Comparison of ENCODE assay signal across 28 cellular contexts in the genomic region with DNA sequence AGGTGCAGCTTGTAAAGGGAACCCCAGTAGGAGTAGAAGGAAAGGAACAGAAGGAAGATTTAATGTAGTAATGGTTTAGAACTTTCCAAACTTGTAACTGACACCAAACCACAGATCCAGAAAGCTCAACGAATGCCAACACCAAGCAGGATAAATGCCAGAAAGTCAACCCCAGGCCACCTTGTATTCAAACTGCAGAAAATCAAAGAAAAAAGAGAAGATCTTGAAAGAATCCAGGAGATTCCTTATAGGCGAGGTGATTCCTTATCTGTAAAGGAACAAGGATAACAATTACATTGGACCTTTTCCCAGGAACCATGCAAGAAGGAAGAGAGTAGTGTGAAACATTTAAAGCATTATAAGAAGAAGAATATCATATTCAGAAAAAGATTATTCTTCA.
"Had no signal": no experiment of that assay in that cellular context is flagged by ENCODE, and none has a peak within 500 bp of the region (broad histone marks: within the 10 kb centered on the region; RNA-seq: fewer than 3 reads in every experiment).

No MANE protein-coding gene starts in this region.

- H3K36me3 ChIP-seq: MG63 had no signal

- DNase-seq: activated CD4-positive, alpha-beta T cell treated with anti-CD3 and anti-CD28 coated beads for 36 hours; activated CD4-positive, alpha-beta T cell treated with anti-CD3 and anti-CD28 coated beads, Interleukin-2, amount 10 ng/mL, durations not matched to agents 7 days and 5 days; activated CD4-positive, alpha-beta T cell treated with anti-CD3 and anti-CD28 coated beads, Interleukin-2, amount 50 U/mL, for 48 hours; activated CD8-positive, alpha-beta T cell treated with anti-CD3 and anti-CD28 coated beads, Interleukin-2, amount 10 ng/mL, durations not matched to agents 7 days and 5 days; activated gamma-delta T cell treated with Interleukin-2 at 50 U/mL for 16 hours; activated naive CD4-positive, alpha-beta T cell treated with anti-CD3 and anti-CD28 coated beads for 36 hours; activated T-cell treated with anti-CD3 and anti-CD28 coated beads for 4 hours; activated T-cell treated with anti-CD3 and anti-CD28 coated beads, Interleukin-2, amount 50 U/mL, for 4 hours; caudate nucleus; cerebellar nuclear complex; Kasumi-1; KG1; MG63; NCI-H1048; NCI-H1105 treated with DMSO at 0.1 percent for 48 hours; NCI-H1436; NCI-H1694; NCI-H1930; NCI-H2171; NCI-H524 treated with DMSO at 0.1 percent for 48 hours; T1000 had no signal

- H3K4me1 Mint-ChIP-seq: activated CD4-positive, alpha-beta T cell treated with anti-CD3 and anti-CD28 coated beads for 36 hours; brain; WTC11 had no signal

- H3K4me3 Mint-ChIP-seq: activated CD4-positive, alpha-beta T cell treated with anti-CD3 and anti-CD28 coated beads for 36 hours; activated CD4-positive, alpha-beta T cell treated with anti-CD3 and anti-CD28 coated beads, Interleukin-2, amount 10 ng/mL, durations not matched to agents 7 days and 5 days; activated CD8-positive, alpha-beta T cell treated with anti-CD3 and anti-CD28 coated beads, Interleukin-2, amount 10 ng/mL, durations not matched to agents 7 days and 5 days; activated naive CD4-positive, alpha-beta T cell treated with anti-CD3 and anti-CD28 coated beads for 36 hours; activated T-cell treated with anti-CD3 and anti-CD28 coated beads, Interleukin-2, amount 50 U/mL, for 4 hours; activated T-helper 1 cell treated with anti-CD3 and anti-CD28 coated beads, Interleukin-12 subunit alpha, Interleukin-12 subunit beta, Interleukin-2, Interleukin-4 antibody, amounts not matched to agents 30 ng/mL and 10 ng/mL and 1 ng/mL, durations not matched to agents 14 hours and 24 hours and 36 hours; brain; WTC11 had no signal

- H3K4me3 ChIP-seq: adrenal gland, MG63 had no signal

- H3K4me1 ChIP-seq: adrenal gland had no signal

- H3K9me3 ChIP-seq: adrenal gland had no signal

- H3K27me3 Mint-ChIP-seq: activated CD4-positive, alpha-beta T cell treated with anti-CD3 and anti-CD28 coated beads for 36 hours; activated CD4-positive, alpha-beta T cell treated with anti-CD3 and anti-CD28 coated beads, Interleukin-2, amount 10 ng/mL, durations not matched to agents 7 days and 5 days had no signal

- H3K27me3 ChIP-seq: adrenal gland, MG63 had no signal

- ATAC-seq: activated CD4-positive, alpha-beta T cell treated with anti-CD3 and anti-CD28 coated beads for 36 hours; activated CD4-positive, CD25-positive, alpha-beta regulatory T cell treated with anti-CD3 and anti-CD28 coated beads, Interleukin-2, amount 50 U/mL, for 24 hours; activated CD8-positive, alpha-beta T cell treated with anti-CD3 and anti-CD28 coated beads, Interleukin-2, amount 10 ng/mL, durations not matched to agents 7 days and 5 days; activated naive CD4-positive, alpha-beta T cell treated with anti-CD3 and anti-CD28 coated beads, Interleukin-2, amount 50 U/mL, for 72 hours; activated T-cell treated with anti-CD3 and anti-CD28 coated beads, Interleukin-2, amount 50 U/mL, for 4 hours; WTC11 had no signal

- H3K9me3 Mint-ChIP-seq: activated naive CD4-positive, alpha-beta T cell treated with anti-CD3 and anti-CD28 coated beads, Interleukin-2, amount 50 U/mL, for 72 hours had no signal

- H3K27ac Mint-ChIP-seq: activated CD4-positive, alpha-beta T cell treated with anti-CD3 and anti-CD28 coated beads for 36 hours; activated CD4-positive, alpha-beta T cell treated with anti-CD3 and anti-CD28 coated beads, Interleukin-2, amount 10 ng/mL, durations not matched to agents 7 days and 5 days; activated CD8-positive, alpha-beta T cell treated with anti-CD3 and anti-CD28 coated beads, Interleukin-2, amount 10 ng/mL, durations not matched to agents 7 days and 5 days; activated naive CD4-positive, alpha-beta T cell treated with anti-CD3 and anti-CD28 coated beads for 36 hours; activated T-helper 1 cell treated with anti-CD3 and anti-CD28 coated beads, Interleukin-12 subunit alpha, Interleukin-12 subunit beta, Interleukin-2, Interleukin-4 antibody, amounts not matched to agents 30 ng/mL and 10 ng/mL and 1 ng/mL, durations not matched to agents 14 hours and 24 hours and 36 hours; brain had no signal

- H3K27ac ChIP-seq: adrenal gland, RWPE1 had no signal
